Comparison of ENCODE assay signal across 10 cellular contexts in genomic region chr6:150528648-150529285, GRCh38.
DNase-seq lines count a peak whose midpoint lies in the region; ATAC-seq and TF ChIP-seq lines count a peak whose summit lies in the region.
"Had no signal": no experiment of that assay in that cellular context is flagged by ENCODE, and none has a peak within 500 bp of the region (broad histone marks: within the 10 kb centered on the region; RNA-seq: fewer than 3 reads in every experiment).

No MANE protein-coding gene starts in this region.

- no peak for TF ChIP-seq CTCF in OCI-LY1 (IDR thresholded peaks at IDR 0.05; ENCODE audit: low read length)

- no peaks in the 10 kb centered on the region for H3K27me3 ChIP-seq in OCI-LY1 (ENCODE audit: insufficient read depth, low read length)

- H3K27ac ChIP-seq in OCI-LY1 (ENCODE audit: low read depth, low read length, poor library complexity, severe bottlenecking), result no peak overlapping the region

- H3K79me2 ChIP-seq in OCI-LY1 (ENCODE audit: insufficient read depth, low read length), result no peaks in the 10 kb centered on the region

- H3K36me3 ChIP-seq in OCI-LY1 (ENCODE audit: insufficient read depth, low read length), result no peaks in the 10 kb centered on the region; the same call in 1 of the 2 replicates

- ATAC-seq in GM19035 (IDR thresholded peaks at IDR 0.05; ENCODE audit: unreplicated experiment), result no peak
- ATAC-seq: natural killer cell treated with Interleukin-12 subunit alpha and Interleukin-12 subunit beta and Interleukin-15 and Interleukin-18, amount 100 ng/mL, for 72 hours; stimulated activated effector memory CD8-positive, alpha-beta T cell treated with anti-CD3 and anti-CD28 coated beads, Interleukin-12 subunit alpha, Interleukin-12 subunit beta, amount 100 ng/mL, for 72 hours had no signal

- no peaks in the 10 kb centered on the region for H3F3A ChIP-seq in OCI-LY1 (ENCODE audit: insufficient read depth, low read length)

- DNase-seq in ELF-1 (ENCODE audit: low read depth, low spot score) (peak; percentile 84), glomerular visceral epithelial cell (ENCODE audit: extremely low spot score) (peak; percentile 74), non-pigmented ciliary epithelial cell (ENCODE audit: low read depth) (peak; percentile 17), SHP77 (lab: John Stamatoyannopoulos, UW) (no peak), NCI-H1105 treated with DMSO at 0.1 percent for 48 hours (lab: John Stamatoyannopoulos, UW) (no peak), SW480 (ENCODE audit: low spot score) (no peak)

- H3K9me2 ChIP-seq in OCI-LY1 (ENCODE audit: low read depth, low read length), result no peaks in the 10 kb centered on the region

- no peak overlapping the region for H3K9ac ChIP-seq in OCI-LY1 (ENCODE audit: low read length)

- H4K20me1 ChIP-seq in OCI-LY1 (ENCODE audit: insufficient read depth, low read length), result no peaks in the 10 kb centered on the region

- H3K4me1 ChIP-seq in OCI-LY1 (ENCODE audit: insufficient read depth, low read length, severe bottlenecking), result peaks cover 5% of the 10 kb centered on the region

- H2AFZ ChIP-seq in OCI-LY1 (ENCODE audit: low read length), result no peak overlapping the region

- H3K9me3 ChIP-seq in OCI-LY1 (ENCODE audit: low read length), result no peaks in the 10 kb centered on the region

- H3K4me3 ChIP-seq in OCI-LY1 (ENCODE audit: low read depth, low read length, poor library complexity, severe bottlenecking), result no peak overlapping the region

- peak overlapping the region; percentile 7; the same call in 1 of the 2 replicates for H3K4me2 ChIP-seq in OCI-LY1 (ENCODE audit: low read length)

Comparison
In these comparisons a context has a peak if more than half of its experiments do, and no peak if none do; other contexts are left out.
1. DNase-seq: peak in ELF-1 (single experiment), glomerular visceral epithelial cell (single experiment) and non-pigmented ciliary epithelial cell (single experiment); none in SHP77 (0 of 2), NCI-H1105 treated with DMSO at 0.1 percent for 48 hours (single experiment) and SW480 (single experiment).